34 cellular contexts compared by ENCODE assay signal in genomic region chr1:198211696-198212095, GRCh38.
"Had no signal": no experiment of that assay in that cellular context is flagged by ENCODE, and none has a peak within 500 bp of the region (broad histone marks: within the 10 kb centered on the region; RNA-seq: fewer than 3 reads in every experiment).

No MANE protein-coding gene starts in this region.

- H3K27me3 ChIP-seq: adrenal gland, cardiac muscle cell had no signal

- H3K4me3 ChIP-seq: adrenal gland, cardiac muscle cell had no signal

- H3K27me3 Mint-ChIP-seq: activated B cell treated with CpG ODN at 0.5 μM for 24 hours; activated CD4-positive, alpha-beta memory T cell treated with anti-CD3 and anti-CD28 coated beads, Interleukin-2, amount 10 ng/mL, durations not matched to agents 7 days and 5 days; activated CD4-positive, alpha-beta T cell treated with anti-CD3 and anti-CD28 coated beads, Interleukin-2, amount 10 ng/mL, durations not matched to agents 7 days and 5 days; activated CD8-positive, alpha-beta memory T cell treated with anti-CD3 and anti-CD28 coated beads, Interleukin-2, amount 10 ng/mL, durations not matched to agents 7 days and 5 days; activated naive CD8-positive, alpha-beta T cell treated with anti-CD3 and anti-CD28 coated beads for 36 hours; activated T-cell treated with anti-CD3 and anti-CD28 coated beads, Interleukin-2, amount 50 U/mL, for 24 hours; activated T-helper 17 cell treated with anti-CD3 and anti-CD28 coated beads, Interleukin-2, amount 50 U/mL, for 72 hours; brain; central memory CD8-positive, alpha-beta T cell had no signal

- ATAC-seq: activated CD8-positive, alpha-beta memory T cell treated with anti-CD3 and anti-CD28 coated beads, Interleukin-2, amount 10 ng/mL, durations not matched to agents 7 days and 5 days; activated CD8-positive, alpha-beta T cell treated with anti-CD3 and anti-CD28 coated beads, Interleukin-2, amount 10 ng/mL, durations not matched to agents 7 days and 5 days; activated T-helper 17 cell treated with anti-CD3 and anti-CD28 coated beads, Interleukin-2, amount 50 U/mL, for 72 hours had no signal

- H3K36me3 ChIP-seq: adrenal gland, cardiac muscle cell had no signal

- H3K4me3 Mint-ChIP-seq: activated B cell treated with CpG ODN at 0.5 μM for 24 hours; activated CD4-positive, alpha-beta memory T cell treated with anti-CD3 and anti-CD28 coated beads, Interleukin-2, amount 10 ng/mL, durations not matched to agents 7 days and 5 days; activated CD4-positive, alpha-beta T cell treated with anti-CD3 and anti-CD28 coated beads, Interleukin-2, amount 10 ng/mL, durations not matched to agents 7 days and 5 days; activated CD8-positive, alpha-beta memory T cell treated with anti-CD3 and anti-CD28 coated beads, Interleukin-2, amount 10 ng/mL, durations not matched to agents 7 days and 5 days; activated CD8-positive, alpha-beta T cell treated with anti-CD3 and anti-CD28 coated beads, Interleukin-2, amount 10 ng/mL, durations not matched to agents 7 days and 5 days; activated naive CD4-positive, alpha-beta T cell treated with anti-CD3 and anti-CD28 coated beads for 36 hours; activated naive CD8-positive, alpha-beta T cell treated with anti-CD3 and anti-CD28 coated beads for 36 hours; activated T-cell treated with anti-CD3 and anti-CD28 coated beads, Interleukin-2, amount 50 U/mL, for 24 hours; activated T-helper 17 cell treated with anti-CD3 and anti-CD28 coated beads, Interleukin-2, amount 50 U/mL, for 72 hours; brain; central memory CD8-positive, alpha-beta T cell; T-helper 1 cell treated with Interleukin-12 subunit alpha and Interleukin-12 subunit beta and Interleukin-4 antibody, amounts not matched to agents 30 μg/mL and 1 μg/mL, for 36 hours; T-helper 2 cell treated with Interferon-gamma antibody and Interleukin-4, amounts not matched to agents 5 μg/mL and 100 μg/mL, for 36 hours had no signal

- H3K4me1 Mint-ChIP-seq: brain had no signal

- H3K27ac ChIP-seq: cardiac muscle cell, VCaP had no signal

- DNase-seq: activated B cell treated with CpG ODN at 0.5 μM for 24 hours; activated CD4-positive, alpha-beta memory T cell treated with anti-CD3 and anti-CD28 coated beads, Interleukin-2, amount 10 ng/mL, durations not matched to agents 7 days and 5 days; activated CD4-positive, alpha-beta T cell treated with anti-CD3 and anti-CD28 coated beads for 48 hours; activated CD4-positive, alpha-beta T cell treated with anti-CD3 and anti-CD28 coated beads, Interleukin-2, amount 10 ng/mL, durations not matched to agents 7 days and 5 days; activated CD4-positive, alpha-beta T cell treated with anti-CD3 and anti-CD28 coated beads, Interleukin-2, amount 50 U/mL, for 48 hours; activated CD4-positive, CD25-positive, alpha-beta regulatory T cell treated with anti-CD3 and anti-CD28 coated beads, Interleukin-2, amount 50 U/mL, for 72 hours; activated CD8-positive, alpha-beta memory T cell treated with anti-CD3 and anti-CD28 coated beads for 24 hours; activated CD8-positive, alpha-beta memory T cell treated with anti-CD3 and anti-CD28 coated beads, Interleukin-2, amount 10 ng/mL, durations not matched to agents 7 days and 5 days; activated CD8-positive, alpha-beta memory T cell treated with anti-CD3 and anti-CD28 coated beads, Interleukin-2, amount 50 U/mL, for 48 hours; activated CD8-positive, alpha-beta T cell treated with anti-CD3 and anti-CD28 coated beads, Interleukin-2, amount 10 ng/mL, durations not matched to agents 7 days and 5 days; activated effector memory CD4-positive, alpha-beta T cell treated with anti-CD3 and anti-CD28 coated beads, Interleukin-2, amount 50 U/mL, for 16 hours; activated gamma-delta T cell treated with Interleukin-2 at 50 U/mL for 16 hours; activated naive CD4-positive, alpha-beta T cell; activated naive CD4-positive, alpha-beta T cell treated with anti-CD3 and anti-CD28 coated beads for 36 hours; activated naive CD4-positive, alpha-beta T cell treated with anti-CD3 and anti-CD28 coated beads, Interleukin-2, amount 50 U/mL, for 16 hours; activated naive CD8-positive, alpha-beta T cell treated with anti-CD3 and anti-CD28 coated beads for 36 hours; activated T-cell treated with anti-CD3 and anti-CD28 coated beads, Interleukin-2, amount 50 U/mL, for 24 hours; activated T-cell treated with anti-CD3 and anti-CD28 coated beads, Interleukin-2, amount 50 U/mL, for 48 hours; adrenal gland; amniotic stem cell; aorta; caudate nucleus; cerebellar nuclear complex; T-helper 1 cell; T-helper 2 cell; T-helper 9 cell had no signal

- H3K27ac Mint-ChIP-seq: activated B cell treated with CpG ODN at 0.5 μM for 24 hours; activated CD4-positive, alpha-beta memory T cell treated with anti-CD3 and anti-CD28 coated beads, Interleukin-2, amount 10 ng/mL, durations not matched to agents 7 days and 5 days; activated CD4-positive, alpha-beta T cell treated with anti-CD3 and anti-CD28 coated beads, Interleukin-2, amount 10 ng/mL, durations not matched to agents 7 days and 5 days; activated CD8-positive, alpha-beta memory T cell treated with anti-CD3 and anti-CD28 coated beads, Interleukin-2, amount 10 ng/mL, durations not matched to agents 7 days and 5 days; activated CD8-positive, alpha-beta T cell treated with anti-CD3 and anti-CD28 coated beads, Interleukin-2, amount 10 ng/mL, durations not matched to agents 7 days and 5 days; activated naive CD4-positive, alpha-beta T cell treated with anti-CD3 and anti-CD28 coated beads for 36 hours; activated naive CD4-positive, alpha-beta T cell treated with anti-CD3 and anti-CD28 coated beads, Interleukin-2, amount 50 U/mL, for 72 hours; activated naive CD8-positive, alpha-beta T cell treated with anti-CD3 and anti-CD28 coated beads for 36 hours; activated T-cell treated with anti-CD3 and anti-CD28 coated beads, Interleukin-2, amount 50 U/mL, for 24 hours; brain; T-helper 1 cell treated with Interleukin-12 subunit alpha and Interleukin-12 subunit beta and Interleukin-4 antibody, amounts not matched to agents 30 μg/mL and 1 μg/mL, for 36 hours; T-helper 2 cell treated with Interferon-gamma antibody and Interleukin-4, amounts not matched to agents 5 μg/mL and 100 μg/mL, for 36 hours had no signal
